ENCODE assay signal across 1 cellular context in the genomic region with DNA sequence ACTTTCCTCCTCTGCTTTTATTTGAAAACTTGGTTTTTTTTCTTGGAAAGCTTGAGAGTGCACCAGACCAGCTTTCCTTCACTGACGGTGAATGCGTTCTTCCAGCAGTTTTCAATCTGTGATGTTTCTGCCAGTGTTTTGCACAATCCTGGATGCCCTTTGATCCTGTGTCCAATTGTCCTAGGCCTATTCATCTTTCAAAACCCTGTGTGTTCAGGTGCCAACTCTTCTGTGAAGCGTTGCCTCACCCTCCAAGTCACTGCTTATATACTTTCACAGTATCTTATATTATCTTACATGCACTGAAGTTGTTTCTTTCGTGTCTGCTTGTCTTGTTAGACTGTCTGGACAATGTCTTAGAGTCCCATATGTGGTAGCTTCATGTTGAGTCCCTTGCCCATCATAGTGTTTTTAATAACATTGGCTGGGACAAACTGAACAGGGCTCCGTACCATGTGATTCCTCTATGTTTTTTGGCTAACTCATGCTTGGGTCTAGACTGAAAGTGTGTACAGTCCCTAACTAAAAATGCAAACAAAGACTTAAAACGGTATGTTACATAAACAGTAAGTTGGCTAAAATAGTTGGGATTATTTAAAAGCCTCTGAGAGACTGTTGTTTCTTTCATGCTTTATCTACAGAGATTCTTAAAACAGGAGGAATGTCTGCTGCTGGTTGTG.
TF ChIP-seq lines count a peak whose summit lies in the region.

No MANE protein-coding gene starts in this region.

TF ChIP-seq in H1, 55 proteins besides CTCF, POLR2A, EP300 and RAD21 (continued from another document):
- no peak for TF ChIP-seq TCF12 (IDR thresholded peaks at IDR 0.05; ENCODE audit: low read depth, low read length)
- TF ChIP-seq BRCA1 (IDR thresholded peaks at IDR 0.05; ENCODE audit: low read depth, low read length): no peak
- no peak for TF ChIP-seq SP1 (IDR thresholded peaks at IDR 0.05; ENCODE audit: low read depth, low read length)
- no peak for TF ChIP-seq SRF (IDR thresholded peaks at IDR 0.05; ENCODE audit: low read depth, low read length)
